In genomic region chr3:169813757-169814517, GRCh38 we compare ENCODE assay signal across 8 cellular contexts. TPM values are rescaled to one million over a fixed set of nuclear protein-coding genes. Genes with fewer than 3 reads are reported as not detected.
DNase-seq lines count a peak whose midpoint lies in the region; ATAC-seq and TF ChIP-seq lines count a peak whose summit lies in the region.

No MANE protein-coding gene starts in this region.

- H3K36me3 ChIP-seq in Karpas-422 (ENCODE audit: insufficient read depth, low read length) (no peaks in the 10 kb centered on the region), ascending aorta (no peaks in the 10 kb centered on the region), lower lobe of right lung (no peaks in the 10 kb centered on the region)

- ATAC-seq in GM21526 (IDR thresholded peaks at IDR 0.05; ENCODE audit: low FRiP score, unreplicated experiment): peak; percentile 90
- peak; percentile 65 to 66 for ATAC-seq in lower lobe of right lung

- peaks cover 6% of the 10 kb centered on the region for H3K9me3 ChIP-seq in Karpas-422 (ENCODE audit: low read length)
- H3K9me3 ChIP-seq in ascending aorta: no peaks in the 10 kb centered on the region
- H3K9me3 ChIP-seq in lower lobe of right lung: no peaks in the 10 kb centered on the region

- H3K27ac ChIP-seq in Karpas-422 (ENCODE audit: low read length): no peak overlapping the region
- H3K27ac ChIP-seq in ascending aorta: no peak overlapping the region
- no peak overlapping the region for H3K27ac ChIP-seq in lower lobe of right lung

- TF ChIP-seq CTCF in ascending aorta (IDR thresholded peaks at IDR 0.05) (peak in 2 of 3 experiments; percentile 8 to 18), lower lobe of right lung (IDR thresholded peaks at IDR 0.05) (peak; percentile 48)

- H2AFZ ChIP-seq in Karpas-422 (ENCODE audit: low read length): peak overlapping the region; percentile 96

- no peaks in the 10 kb centered on the region for H3K27me3 ChIP-seq in Karpas-422 (ENCODE audit: low read length)
- H3K27me3 ChIP-seq in ascending aorta: no peaks in the 10 kb centered on the region
- H3K27me3 ChIP-seq in lower lobe of right lung (ENCODE audit: low read depth): no peaks in the 10 kb centered on the region

- intact Hi-C loops in ascending aorta (cut with DNase I) (no loop called here), lower lobe of right lung (cut with DNase I) (no loop called here)

- H3K9ac ChIP-seq in Karpas-422 (ENCODE audit: low read length): peak overlapping the region; percentile 89

- in situ Hi-C loops in G401 (cut with HindIII; ENCODE audit: low sequenced_read_pairs): no loop called here

- H3K4me1 ChIP-seq in Karpas-422 (ENCODE audit: low read length) (peaks cover 41% of the 10 kb centered on the region), ascending aorta (peaks cover 0 to 6% of the 10 kb centered on the region in 2 donors), lower lobe of right lung (peaks cover 25% of the 10 kb centered on the region)

- no peaks in the 10 kb centered on the region for H4K20me1 ChIP-seq in Karpas-422 (ENCODE audit: insufficient read depth, low read depth, low read length)

- peak overlapping the region; percentile 84 for H3K4me2 ChIP-seq in Karpas-422 (ENCODE audit: low read depth, low read length, poor library complexity, severe bottlenecking)

- no peaks in the 10 kb centered on the region for H3K9me2 ChIP-seq in Karpas-422 (replicated peaks; ENCODE audit: insufficient read depth, low read length)

- peak overlapping the region; percentile 81 for H3K4me3 ChIP-seq in Karpas-422 (ENCODE audit: low read length)
- peak overlapping the region; percentile 3 to 73 for H3K4me3 ChIP-seq in ascending aorta
- H3K4me3 ChIP-seq in lower lobe of right lung: peak overlapping the region; percentile 67

- H3K79me2 ChIP-seq in Karpas-422 (ENCODE audit: low read length): peaks cover 9% of the 10 kb centered on the region; the same call in 1 of the 2 replicates

- peak; percentile 18 for DNase-seq in EH (ENCODE audit: low read depth)
- DNase-seq in Karpas-422: peak; percentile 95
- DNase-seq in T follicular helper cell (ENCODE audit: low read depth): peak; percentile 62
- DNase-seq in ascending aorta (ENCODE audit: low spot score in 2 of 2): peak in 1 of 2 donors; percentile 65
- DNase-seq in lower lobe of right lung: peak; percentile 65
- peak; percentile 28 to 37 for DNase-seq in stimulated activated CD8-positive, alpha-beta memory T cell treated with anti-CD3 and anti-CD28 coated beads, Interleukin-7, amount 100 ng/mL, for 1 hour (ENCODE audit: low read depth in 2 of 2)
- no peak for DNase-seq in G401 (ENCODE audit: low spot score)

RNA-seq across cellular contexts. Expression of gene LRRC34, which starts 1.2 kb away (rescaled TPM):
- total RNA-seq in Karpas-422 (2014; rRNA removed; shearing (Covaris generic); ENCODE audit: low replicate concordance): 10.0 and 11.8 TPM in 2 replicates
- total RNA-seq in ascending aorta: 3.5 TPM
- total RNA-seq in lower lobe of right lung: 4.8 TPM
- not detected in 2 replicates for total RNA-seq in G401 (2014; rRNA removed; shearing (Covaris generic))

RNA-seq across cellular contexts. Expression of gene LRRIQ4, which starts 1.3 kb away (rescaled TPM):
- 0.07 and 0.22 TPM in 2 replicates for total RNA-seq in Karpas-422 (2014; rRNA removed; shearing (Covaris generic); ENCODE audit: low replicate concordance)
- total RNA-seq in ascending aorta (not detected), lower lobe of right lung (not detected)
- not detected in 2 replicates for total RNA-seq in G401 (2014; rRNA removed; shearing (Covaris generic))

RNA-seq across cellular contexts. Expression of gene MYNN, which starts 40.7 kb away (rescaled TPM):
- 18.3 and 22.7 TPM in 2 replicates for total RNA-seq in Karpas-422 (2014; rRNA removed; shearing (Covaris generic); ENCODE audit: low replicate concordance)
- total RNA-seq in ascending aorta: 3.9 TPM
- total RNA-seq in lower lobe of right lung: 15.0 TPM
- 23.8 and 25.7 TPM in 2 replicates for total RNA-seq in G401 (2014; rRNA removed; shearing (Covaris generic))

RNA-seq across cellular contexts. Expression of gene ACTRT3, which starts 44.6 kb away (rescaled TPM):
- total RNA-seq in Karpas-422 (2014; rRNA removed; shearing (Covaris generic); ENCODE audit: low replicate concordance): 3.6 and 4.2 TPM in 2 replicates
- total RNA-seq in ascending aorta (0.32 TPM), lower lobe of right lung (0.92 TPM)
- total RNA-seq in G401 (2014; rRNA removed; shearing (Covaris generic)): 2.7 and 3.8 TPM in 2 replicates

RNA-seq across cellular contexts. Expression of gene TERC, which starts 49.1 kb away (rescaled TPM):
- total RNA-seq in Karpas-422 (2014; rRNA removed; shearing (Covaris generic); ENCODE audit: low replicate concordance): 1,199 and 1,851 TPM in 2 replicates
- total RNA-seq in ascending aorta (260 TPM), lower lobe of right lung (2.9 TPM)
- total RNA-seq in G401 (2014; rRNA removed; shearing (Covaris generic)): 118 and 204 TPM in 2 replicates
